ENCODE assay signal across 21 cellular contexts in the genomic region with DNA sequence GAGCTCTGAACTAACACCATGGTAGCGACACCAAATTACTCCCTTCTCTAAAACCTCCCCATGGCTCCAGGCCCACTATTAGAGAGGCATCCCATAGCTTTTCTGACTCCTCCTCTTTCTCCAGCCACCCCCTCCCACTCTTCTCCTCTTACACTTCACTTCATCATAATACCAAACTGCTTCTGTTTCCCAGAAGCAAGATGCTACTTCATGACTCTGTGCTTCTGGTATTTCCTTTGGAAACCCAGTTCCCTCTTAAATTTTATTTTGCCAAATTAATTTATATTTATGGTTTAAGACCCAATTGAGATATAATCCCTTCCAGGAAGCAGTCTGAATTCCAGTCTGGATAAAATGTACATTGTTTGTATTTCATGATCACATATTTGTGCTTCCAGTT.
DNase-seq lines count a peak whose midpoint lies in the region; TF ChIP-seq lines count a peak whose summit lies in the region.
"Had no signal": no experiment of that assay in that cellular context is flagged by ENCODE, and none has a peak within 500 bp of the region (broad histone marks: within the 10 kb centered on the region; RNA-seq: fewer than 3 reads in every experiment).

No MANE protein-coding gene starts in this region.

- peak overlapping the region; percentile 11 for H3K27ac ChIP-seq in smooth muscle cell (ENCODE audit: low read depth)
- no peak overlapping the region for H3K27ac ChIP-seq in stomach
- H3K27ac ChIP-seq: SK-N-MC had no signal

- intact Hi-C loops in stomach (cut with DNase I; ENCODE audit: low total_unique reads): no loop called here

- no peaks in the 10 kb centered on the region for H3K4me1 ChIP-seq in smooth muscle cell (ENCODE audit: low read depth)
- no peaks in the 10 kb centered on the region for H3K4me1 ChIP-seq in stomach
- H3K4me1 ChIP-seq: BE2C had no signal

- H3K9me3 ChIP-seq in smooth muscle cell (replicated peaks; ENCODE audit: low read depth) (no peaks in the 10 kb centered on the region), stomach (no peaks in the 10 kb centered on the region)
- H3K9me3 ChIP-seq: BE2C had no signal

- no peak overlapping the region for H2AFZ ChIP-seq in smooth muscle cell (ENCODE audit: low read depth)

- TF ChIP-seq POLR2A in stomach (IDR thresholded peaks at IDR 0.05): no peak

- H3F3A ChIP-seq in smooth muscle cell (ENCODE audit: low read depth): no peaks in the 10 kb centered on the region

- DNase-seq in NCI-H748 (lab: John Stamatoyannopoulos, UW; ENCODE audit: unreplicated experiment) (peak; percentile 34), NCI-H748 treated with DMSO at 0.1 percent for 48 hours (lab: John Stamatoyannopoulos, UW) (no peak), NCI-H69 (lab: John Stamatoyannopoulos, UW) (peak; percentile 91), iris pigment epithelial cell (ENCODE audit: low read depth) (peak; percentile 68), smooth muscle cell (lab: John Stamatoyannopoulos, UW; ENCODE audit: unreplicated experiment) (no peak), LoVo (ENCODE audit: low spot score) (no peak), NCI-H2171 (lab: John Stamatoyannopoulos, UW) (no peak), stomach (no peak)
- DNase-seq: BE2C; CD4-positive, alpha-beta memory T cell; DND-41; GF-D8; GOT3; NCI-H1092; NCI-H187; NCI-H2171 treated with DMSO at 0.1 percent for 48 hours; NCI-H510A; NK-92 treated with Interleukin-12 subunit alpha and Interleukin-12 subunit beta, amount 100 ng/mL, for 24 hours; OCI-M1 had no signal

- no peaks in the 10 kb centered on the region for H4K20me1 ChIP-seq in smooth muscle cell (ENCODE audit: low read depth)

- H3K79me2 ChIP-seq in smooth muscle cell (ENCODE audit: low read depth): no peaks in the 10 kb centered on the region

- H3K4me3 ChIP-seq in smooth muscle cell: no peak overlapping the region
- H3K4me3 ChIP-seq in stomach: no peak overlapping the region
- H3K4me3 ChIP-seq: K562, SK-N-MC had no signal

- 56% methylated on average over 1 of the region's 1 CpG for WGBS in smooth muscle cell (ENCODE audit: low lambda C conversion rate)
- 68 to 88% (median 84%) methylated on average over 1 of the region's 1 CpG for WGBS in stomach, 5 donors

- TF ChIP-seq CTCF in smooth muscle cell (IDR thresholded peaks at IDR 0.05; ENCODE audit: borderline replicate concordance, insufficient read depth, poor library complexity, severe bottlenecking): no peak
- TF ChIP-seq CTCF in stomach (IDR thresholded peaks at IDR 0.05): no peak

- TF ChIP-seq EP300 in stomach (IDR thresholded peaks at IDR 0.05): no peak

- no peak overlapping the region for H3K9ac ChIP-seq in smooth muscle cell (ENCODE audit: low read depth)

- H3K4me2 ChIP-seq in smooth muscle cell: peak overlapping the region; percentile 40

- no peaks in the 10 kb centered on the region for H3K36me3 ChIP-seq in smooth muscle cell (ENCODE audit: low read depth)
- H3K36me3 ChIP-seq in stomach: no peaks in the 10 kb centered on the region
- H3K36me3 ChIP-seq: BE2C had no signal

- H3K27me3 ChIP-seq in smooth muscle cell (ENCODE audit: low read depth) (no peaks in the 10 kb centered on the region), stomach (no peaks in the 10 kb centered on the region)
- H3K27me3 ChIP-seq: BE2C had no signal

Comparison
In these comparisons a context has a peak if more than half of its experiments do, and no peak if none do; other contexts are left out.
1. DNase-seq: peak in NCI-H748 (single experiment), NCI-H69 (single experiment) and iris pigment epithelial cell (single experiment); none in NCI-H748 treated with DMSO at 0.1 percent for 48 hours (single experiment), smooth muscle cell (single experiment), LoVo (single experiment), NCI-H2171 (single experiment) and stomach (single experiment).